In genomic region chr7:151852486-151853396, GRCh38 we compare ENCODE assay signal across 15 cellular contexts. TPM values are rescaled to one million over a fixed set of nuclear protein-coding genes. Genes with fewer than 3 reads are reported as not detected.
DNase-seq lines count a peak whose midpoint lies in the region; ATAC-seq and TF ChIP-seq lines count a peak whose summit lies in the region.
"Had no signal": no experiment of that assay in that cellular context is flagged by ENCODE, and none has a peak within 500 bp of the region (broad histone marks: within the 10 kb centered on the region; RNA-seq: fewer than 3 reads in every experiment).

No MANE protein-coding gene starts in this region.

- no peak for TF ChIP-seq CTCF in activated B cell treated with CpG ODN at 0.5 μM for 24 hours (IDR thresholded peaks at IDR 0.05)
- no peak for TF ChIP-seq CTCF in upper lobe of left lung (IDR thresholded peaks at IDR 0.05)

- H3K9me2 ChIP-seq in Karpas-422 (replicated peaks; ENCODE audit: insufficient read depth, low read length), result no peaks in the 10 kb centered on the region

- no peaks in the 10 kb centered on the region for H3K27me3 ChIP-seq in upper lobe of left lung
- H3K27me3 ChIP-seq in Karpas-422 (ENCODE audit: low read length), result no peaks in the 10 kb centered on the region

- H3K36me3 ChIP-seq in upper lobe of left lung (no peaks in the 10 kb centered on the region), Karpas-422 (ENCODE audit: insufficient read depth, low read length) (no peaks in the 10 kb centered on the region)

- POLR2A ChIA-PET in activated B cell treated with CpG ODN at 0.5 μM for 24 hours (lab: Charles Lee), result interaction anchor here (3.1 to 3.7 kb wide), 2 partner anchors 14 to 24 kb away, joined by 23 to 26 read pairs; partner anchors contain the start of gene PRKAG2

- H3K27ac Mint-ChIP-seq in activated B cell treated with CpG ODN at 0.5 μM for 24 hours (peak overlapping the region; percentile 85), naive B cell (peak overlapping the region in 3 of 6 donors; percentile 30 to 78 (median 67))

- TF ChIP-seq POLR2A in upper lobe of left lung (IDR thresholded peaks at IDR 0.05), result no peak

- ATAC-seq in left cardiac atrium (no peak), activated B cell treated with CpG ODN at 0.5 μM for 24 hours (ENCODE audit: low read depth) (no peak), naive B cell (ENCODE audit: low read depth in 2 of 2) (no peak), upper lobe of left lung (ENCODE audit: low FRiP score in 2 of 2) (no peak), HG03457 (IDR thresholded peaks at IDR 0.05; ENCODE audit: unreplicated experiment) (no peak)
- ATAC-seq: A549 had no signal

- H4K20me1 ChIP-seq in Karpas-422 (ENCODE audit: insufficient read depth, low read depth, low read length), result no peaks in the 10 kb centered on the region

- H3K79me2 ChIP-seq in Karpas-422 (ENCODE audit: low read length), result no peaks in the 10 kb centered on the region

- peak; percentile 17 for DNase-seq in left cardiac atrium
- DNase-seq in cardiac septum (ENCODE audit: low spot score), result no peak
- DNase-seq in activated B cell treated with CpG ODN at 0.5 μM for 24 hours, result no peak
- no peak for DNase-seq in naive B cell
- no peak for DNase-seq in upper lobe of left lung
- DNase-seq in Karpas-422, result no peak
- DNase-seq in SKM-1 treated with dmso at 0.1 percent for 144 hours (lab: John Stamatoyannopoulos, UW; ENCODE audit: unreplicated experiment), result no peak
- DNase-seq: CD4-positive, alpha-beta memory T cell; GOT3; NCI-H1105 treated with DMSO at 0.1 percent for 48 hours; NCI-H187 treated with DMSO at 0.1 percent for 48 hours; NCI-H446; PC-9 had no signal

- H3K4me2 ChIP-seq in Karpas-422 (ENCODE audit: low read depth, low read length, poor library complexity, severe bottlenecking), result no peak overlapping the region
- H3K4me2 ChIP-seq: A549 had no signal

- peaks cover 16 to 34% (median 32%) of the 10 kb centered on the region in 4 donors for H3K4me1 ChIP-seq in upper lobe of left lung
- H3K4me1 ChIP-seq in Karpas-422 (ENCODE audit: low read length), result no peaks in the 10 kb centered on the region
- H3K4me1 ChIP-seq: A549 had no signal

- H3K9me3 ChIP-seq in upper lobe of left lung (no peaks in the 10 kb centered on the region), Karpas-422 (ENCODE audit: low read length) (no peaks in the 10 kb centered on the region)
- H3K9me3 ChIP-seq: A549 had no signal

- H3K4me3 ChIP-seq in upper lobe of left lung (no peak overlapping the region), Karpas-422 (ENCODE audit: low read length) (no peak overlapping the region)
- H3K4me3 ChIP-seq: A549, PC-9 had no signal

- peaks cover 32% of the 10 kb centered on the region for H3K4me1 Mint-ChIP-seq in activated B cell treated with CpG ODN at 0.5 μM for 24 hours
- H3K4me1 Mint-ChIP-seq in naive B cell, result peaks cover 27 to 59% (median 42%) of the 10 kb centered on the region in 3 donors

- H3K27me3 Mint-ChIP-seq in activated B cell treated with CpG ODN at 0.5 μM for 24 hours (no peaks in the 10 kb centered on the region), naive B cell (no peaks in the 10 kb centered on the region)
- H3K27me3 Mint-ChIP-seq: CD4-positive, alpha-beta memory T cell had no signal

- H3K36me3 Mint-ChIP-seq in activated B cell treated with CpG ODN at 0.5 μM for 24 hours (ENCODE audit: low read depth) (peaks cover 3% of the 10 kb centered on the region), naive B cell (no peaks in the 10 kb centered on the region)

- no peak for TF ChIP-seq EP300 in upper lobe of left lung (IDR thresholded peaks at IDR 0.05)

- peak overlapping the region; percentile 84 to 92 (median 86) for H3K27ac ChIP-seq in upper lobe of left lung
- H3K27ac ChIP-seq in Karpas-422 (ENCODE audit: low read length), result no peak overlapping the region
- H3K27ac ChIP-seq: A549, PC-9 had no signal

- 83% methylated on average over 19 of the region's 19 CpGs for WGBS in upper lobe of left lung, 2 donors

- no peaks in the 10 kb centered on the region for H3K9me3 Mint-ChIP-seq in activated B cell treated with CpG ODN at 0.5 μM for 24 hours
- H3K9me3 Mint-ChIP-seq in naive B cell, result no peaks in the 10 kb centered on the region
- H3K9me3 Mint-ChIP-seq: CD4-positive, alpha-beta memory T cell had no signal

- no peak overlapping the region for H2AFZ ChIP-seq in Karpas-422 (ENCODE audit: low read length)
- H2AFZ ChIP-seq: PC-9 had no signal

- H3K4me3 Mint-ChIP-seq in activated B cell treated with CpG ODN at 0.5 μM for 24 hours (no peak overlapping the region), naive B cell (peak overlapping the region in 7 of 8 donors; percentile 43 to 93 (median 51))

- intact Hi-C loops in left cardiac atrium (cut with DNase I), result no loop called here
- intact Hi-C loops in cardiac septum (cut with DNase I), result loop anchor here (10.0 kb wide), 1 partner anchor 68 kb away; no protein-coding TSS in a partner anchor
- intact Hi-C loops in activated B cell treated with CpG ODN at 0.5 μM for 24 hours (cut with micrococcal nuclease), result no loop called here

- CTCF ChIA-PET in activated B cell treated with CpG ODN at 0.5 μM for 24 hours (lab: Charles Lee), result interaction anchor here (1.3 to 1.7 kb wide), 3 partner anchors 14 to 220 kb away, joined by 3 to 7 read pairs (median 3); no protein-coding TSS in a partner anchor

- H3K9ac ChIP-seq in Karpas-422 (ENCODE audit: low read length), result no peak overlapping the region

RNA-seq across cellular contexts. Expression of gene PRKAG2, which starts 24.2 kb away (rescaled TPM):
- total RNA-seq in left cardiac atrium (100 to 1,000 TPM; 141 to 253 TPM), cardiac septum (106 TPM), activated B cell treated with CpG ODN at 0.5 μM for 24 hours (19.7 TPM in 2 replicates), upper lobe of left lung (10 to 100 TPM; 20.6 to 68.1 (median 29.6) TPM)
- polyA plus RNA-seq in naive B cell (ENCODE audit: low read depth in 6 of 6), result 10 to 100 TPM; 16.2 to 25.4 (median 20.0) TPM
- 4.4 and 6.3 TPM in 2 replicates for total RNA-seq in Karpas-422 (2014; rRNA removed; shearing (Covaris generic); ENCODE audit: low replicate concordance)
